3 cellular contexts compared by ENCODE assay signal in genomic region chr2:121682396-121683298, GRCh38.
A peak's percentile ranks its signal among the peaks of the same experiment; 100 is the strongest.
TF ChIP-seq lines count a peak whose summit lies in the region.

No MANE protein-coding gene starts in this region.

TF ChIP-seq in SK-N-SH, 30 proteins besides CTCF, POLR2A, EP300 and RAD21:
- TF ChIP-seq GABPA (IDR thresholded peaks at IDR 0.05; ENCODE audit: low read depth), result no peak
- 0 out of 2 replicates have a peak, but pooled peaks have one; percentile 15 for TF ChIP-seq USF1 (IDR thresholded peaks at IDR 0.05; ENCODE audit: borderline replicate concordance, low read depth)
- no peak for TF ChIP-seq TCF12 (IDR thresholded peaks at IDR 0.05)

TF ChIP-seq in SK-N-SH treated with all-trans-retinoic acid at 6 μM for 48 hours, 23 proteins besides CTCF, POLR2A, EP300 and RAD21:
- TF ChIP-seq TCF4 (CRISPR knock-in tag; IDR thresholded peaks at IDR 0.05; ENCODE audit: borderline replicate concordance), result no peak
- TF ChIP-seq ESRRG (CRISPR knock-in tag; IDR thresholded peaks at IDR 0.05), result no peak
- no peak for TF ChIP-seq POU6F1 (CRISPR knock-in tag; IDR thresholded peaks at IDR 0.05; ENCODE audit: borderline replicate concordance, low read depth)
- no peak for TF ChIP-seq ZFP3 (CRISPR knock-in tag; IDR thresholded peaks at IDR 0.05)
- TF ChIP-seq ZNF565 (CRISPR knock-in tag; conservative IDR thresholded peaks at IDR 0.05; ENCODE audit: low read depth), result no peak
- no peak for TF ChIP-seq ZFP30 (CRISPR knock-in tag; IDR thresholded peaks at IDR 0.05)
- TF ChIP-seq ZC3H10 (CRISPR knock-in tag; IDR thresholded peaks at IDR 0.05), result no peak
- no peak for TF ChIP-seq RARB (CRISPR knock-in tag; IDR thresholded peaks at IDR 0.05)
- TF ChIP-seq ARNTL (CRISPR knock-in tag; IDR thresholded peaks at IDR 0.05; ENCODE audit: borderline replicate concordance, low read depth), result no peak
- TF ChIP-seq PPARA (CRISPR knock-in tag; IDR thresholded peaks at IDR 0.05; ENCODE audit: borderline replicate concordance), result no peak
- TF ChIP-seq OSR1 (CRISPR knock-in tag; IDR thresholded peaks at IDR 0.05), result no peak
- TF ChIP-seq BACH2 (CRISPR knock-in tag; IDR thresholded peaks at IDR 0.05; ENCODE audit: borderline replicate concordance), result no peak
- TF ChIP-seq ZNF8 (CRISPR knock-in tag; IDR thresholded peaks at IDR 0.05), result no peak
- TF ChIP-seq SNAI2 (CRISPR knock-in tag; IDR thresholded peaks at IDR 0.05), result no peak
- no peak for TF ChIP-seq CSDC2 (CRISPR knock-in tag; IDR thresholded peaks at IDR 0.05)
- no peak for TF ChIP-seq ZNF70 (CRISPR knock-in tag; IDR thresholded peaks at IDR 0.05)
- TF ChIP-seq CREB5 (CRISPR knock-in tag; IDR thresholded peaks at IDR 0.05; ENCODE audit: low read depth), result no peak

TF ChIP-seq in K562, 482 proteins besides CTCF, POLR2A, EP300 and RAD21 (continues in another document):
- TF ChIP-seq CBX3 (IDR thresholded peaks at IDR 0.05; ENCODE audit: borderline replicate concordance in 1 of 2, low read length in 2 of 2), result peak in 1 of 2 experiments; percentile 100; a peak in 2 of 3 replicates
- TF ChIP-seq CBX1 (IDR thresholded peaks at IDR 0.05; ENCODE audit: low read depth), result peak; percentile 94; the same call in 1 of the 2 replicates
- no peak for TF ChIP-seq GMEB1 (CRISPR knock-in tag; IDR thresholded peaks at IDR 0.05)
- TF ChIP-seq ARNT (IDR thresholded peaks at IDR 0.05), result peak in 1 of 2 experiments; percentile 77; a peak in 1 of 4 replicates
- no peak for TF ChIP-seq VEZF1 (CRISPR knock-in tag; IDR thresholded peaks at IDR 0.05)
- TF ChIP-seq ZNF280A (IDR thresholded peaks at IDR 0.05; ENCODE audit: low read depth, partially characterized antibody), result peak; percentile 100
- TF ChIP-seq TRIM28 (IDR thresholded peaks at IDR 0.05), result peak; percentile 99
- TF ChIP-seq RBM17 (IDR thresholded peaks at IDR 0.05; ENCODE audit: borderline replicate concordance, low read depth, low read length), result no peak
- no peak for TF ChIP-seq JUNB (CRISPR knock-in tag; conservative IDR thresholded peaks at IDR 0.05)
- TF ChIP-seq ELK1 (CRISPR knock-in tag; IDR thresholded peaks at IDR 0.05), result no peak
- no peak for TF ChIP-seq ZNF764 (CRISPR knock-in tag; IDR thresholded peaks at IDR 0.05; ENCODE audit: low read depth)
- TF ChIP-seq XRCC3 (IDR thresholded peaks at IDR 0.05), result peak; percentile 95; the same call in 1 of the 2 replicates
- TF ChIP-seq ZNF224 (CRISPR knock-in tag; IDR thresholded peaks at IDR 0.05), result no peak
- peak; percentile 92 for TF ChIP-seq ZNF561 (CRISPR knock-in tag; conservative IDR thresholded peaks at IDR 0.05)
- TF ChIP-seq XRCC5 (IDR thresholded peaks at IDR 0.05; ENCODE audit: low read depth, low read length), result no peak
- TF ChIP-seq PRPF4 (IDR thresholded peaks at IDR 0.05; ENCODE audit: insufficient read depth, low read depth, low read length, poor library complexity, severe bottlenecking), result no peak
- no peak for TF ChIP-seq ZBTB9 (CRISPR knock-in tag; IDR thresholded peaks at IDR 0.05)
- TF ChIP-seq ZEB2 (IDR thresholded peaks at IDR 0.05), result peak; percentile 71
- no peak for TF ChIP-seq CHAMP1 (IDR thresholded peaks at IDR 0.05)
- TF ChIP-seq ZNF318 (IDR thresholded peaks at IDR 0.05; ENCODE audit: borderline replicate concordance in 1 of 2, low read depth in 1 of 2), result 0 out of 4 replicates have a peak, but pooled peaks of 1 of the 2 experiments have one; percentile 35
- no peak for TF ChIP-seq RBM22 (IDR thresholded peaks at IDR 0.05; ENCODE audit: low read depth, low read length, poor library complexity, severe bottlenecking)
- TF ChIP-seq TRIM24 (IDR thresholded peaks at IDR 0.05), result peak in 1 of 2 experiments; percentile 76; a peak in 2 of 4 replicates
- TF ChIP-seq ZNF695 (CRISPR knock-in tag; IDR thresholded peaks at IDR 0.05), result no peak
- no peak for TF ChIP-seq ZSCAN29 (IDR thresholded peaks at IDR 0.05)
- peak; percentile 99 for TF ChIP-seq CBX5 (IDR thresholded peaks at IDR 0.05; ENCODE audit: borderline replicate concordance, low read depth)
- no peak for TF ChIP-seq ZNF398 (CRISPR knock-in tag; IDR thresholded peaks at IDR 0.05)
- TF ChIP-seq FOXM1 (IDR thresholded peaks at IDR 0.05; ENCODE audit: low read depth), result no peak
- TF ChIP-seq FOXM1 (CRISPR knock-in tag; IDR thresholded peaks at IDR 0.05; ENCODE audit: low read depth), result no peak
